In genomic region chr2:171146633-171147032, GRCh38 we compare ENCODE assay signal across 14 cellular contexts. TPM values are rescaled to one million over a fixed set of nuclear protein-coding genes. Genes with fewer than 3 reads are reported as not detected.
DNase-seq lines count a peak whose midpoint lies in the region; ATAC-seq, FAIRE-seq and TF ChIP-seq lines count a peak whose summit lies in the region.
"Had no signal": no experiment of that assay in that cellular context is flagged by ENCODE, and none has a peak within 500 bp of the region (broad histone marks: within the 10 kb centered on the region; RNA-seq: fewer than 3 reads in every experiment).

No MANE protein-coding gene starts in this region.

- H3K4me3 Mint-ChIP-seq in endodermal cell: no peak overlapping the region
- H3K4me3 Mint-ChIP-seq: activated CD4-positive, alpha-beta memory T cell treated with anti-CD3 and anti-CD28 coated beads, Interleukin-2, amount 10 ng/mL, durations not matched to agents 7 days and 5 days; H9; stimulated activated naive CD8-positive, alpha-beta T cell treated with anti-CD3 and anti-CD28 coated beads, Interleukin-15, Interleukin-2, amounts not matched to agents 100 ng/mL and 50 ng/mL, for 24 hours had no signal

- WGBS in endodermal cell (ENCODE audit: insufficient coverage in 1 of 2, insufficient read length in 1 of 2), 2 experiments: 98 to 100% methylated on average over 1 of the region's 1 CpG

- H3K4me2 ChIP-seq in PC-3 (ENCODE audit: low read length) (peak overlapping the region; percentile 5; the same call in 1 of the 2 replicates), parathyroid adenoma (ENCODE audit: low read length) (no peak overlapping the region)

- TF ChIP-seq CTCF in PC-3 (conservative IDR thresholded peaks at IDR 0.05; ENCODE audit: low read depth, low read length) (no peak), endodermal cell (conservative IDR thresholded peaks at IDR 0.05) (no peak), parathyroid adenoma (IDR thresholded peaks at IDR 0.05) (no peak)

- H3K27me3 ChIP-seq in PC-3 (ENCODE audit: low read length) (no peaks in the 10 kb centered on the region), endodermal cell (ENCODE audit: control insufficient read depth, insufficient read depth, low read length, poor library complexity, severe bottlenecking) (no peaks in the 10 kb centered on the region), parathyroid adenoma (ENCODE audit: control insufficient read depth, insufficient read depth, low read length) (no peaks in the 10 kb centered on the region)

- peak overlapping the region; percentile 44 for H3K27ac Mint-ChIP-seq in endodermal cell
- H3K27ac Mint-ChIP-seq: activated CD4-positive, alpha-beta memory T cell treated with anti-CD3 and anti-CD28 coated beads, Interleukin-2, amount 10 ng/mL, durations not matched to agents 7 days and 5 days had no signal

- H3K4me1 Mint-ChIP-seq in endodermal cell: peaks cover 13% of the 10 kb centered on the region

- peaks cover 5% of the 10 kb centered on the region for H3K9me3 Mint-ChIP-seq in endodermal cell
- H3K9me3 Mint-ChIP-seq: activated CD4-positive, alpha-beta memory T cell treated with anti-CD3 and anti-CD28 coated beads, Interleukin-2, amount 10 ng/mL, durations not matched to agents 7 days and 5 days; H9; stimulated activated naive CD8-positive, alpha-beta T cell treated with anti-CD3 and anti-CD28 coated beads, Interleukin-15, Interleukin-2, amounts not matched to agents 100 ng/mL and 50 ng/mL, for 24 hours had no signal

- no peaks in the 10 kb centered on the region for H3K9me2 ChIP-seq in PC-3 (replicated peaks; ENCODE audit: low read length)

- H3K9ac ChIP-seq in PC-3 (ENCODE audit: low read length) (no peak overlapping the region), endodermal cell (ENCODE audit: extremely low read depth, low read length, poor library complexity, severe bottlenecking) (no peak overlapping the region), parathyroid adenoma (no peak overlapping the region)

- H3K4me3 ChIP-seq in PC-3 (ENCODE audit: low read length): no peak overlapping the region
- no peak overlapping the region for H3K4me3 ChIP-seq in endodermal cell (ENCODE audit: low read length)
- no peak overlapping the region for H3K4me3 ChIP-seq in parathyroid adenoma (ENCODE audit: low read depth, low read length)

- CTCF ChIA-PET in PC-3 (lab: Charles Lee): no interaction called here

- no peaks in the 10 kb centered on the region for H3K27me3 Mint-ChIP-seq in endodermal cell (ENCODE audit: insufficient read depth)
- H3K27me3 Mint-ChIP-seq: activated CD4-positive, alpha-beta memory T cell treated with anti-CD3 and anti-CD28 coated beads, Interleukin-2, amount 10 ng/mL, durations not matched to agents 7 days and 5 days; stimulated activated naive CD8-positive, alpha-beta T cell treated with anti-CD3 and anti-CD28 coated beads, Interleukin-15, Interleukin-2, amounts not matched to agents 100 ng/mL and 50 ng/mL, for 24 hours had no signal

- peaks cover 98% of the 10 kb centered on the region for H3K79me2 ChIP-seq in PC-3 (ENCODE audit: low read length)
- H3K79me2 ChIP-seq in parathyroid adenoma: peaks cover 53% of the 10 kb centered on the region

- BruUV-seq in PC-3 (replicated peaks; lab: Mats Ljungman, UMichigan): no TSS peak

- POLR2A ChIA-PET in PC-3 (lab: Charles Lee; ENCODE audit: unreplicated experiment): interaction anchor here (0.6 kb wide), 1 partner anchor 7 kb away, joined by 10 read pairs; no protein-coding TSS in a partner anchor

- FAIRE-seq in GM19239 (lab: Jason Lieb, UNC): peak; percentile 79
- FAIRE-seq: astrocyte had no signal

- H3K9me3 ChIP-seq in PC-3 (ENCODE audit: low read length) (no peaks in the 10 kb centered on the region), endodermal cell (ENCODE audit: control insufficient read depth, low read length) (no peaks in the 10 kb centered on the region), parathyroid adenoma (ENCODE audit: control insufficient read depth, low read length) (no peaks in the 10 kb centered on the region)

- no peaks in the 10 kb centered on the region for H3F3A ChIP-seq in PC-3 (ENCODE audit: low read length, unreplicated experiment)

- intact Hi-C loops in PC-3 (cut with micrococcal nuclease): no loop called here

- peaks cover 15% of the 10 kb centered on the region for H3K36me3 Mint-ChIP-seq in endodermal cell (ENCODE audit: low read depth)

- no peak for ATAC-seq in PC-3
- ATAC-seq in GM21367 (IDR thresholded peaks at IDR 0.05; ENCODE audit: unreplicated experiment): no peak

- H2AFZ ChIP-seq in PC-3 (ENCODE audit: low read length): no peak overlapping the region
- H2AFZ ChIP-seq in parathyroid adenoma: no peak overlapping the region

- H3K4me1 ChIP-seq in PC-3 (ENCODE audit: insufficient read depth, low read length) (peaks cover 17% of the 10 kb centered on the region), endodermal cell (ENCODE audit: control insufficient read depth, insufficient read depth, low read length) (no peaks in the 10 kb centered on the region), parathyroid adenoma (peaks cover 6% of the 10 kb centered on the region)

- peaks cover 57% of the 10 kb centered on the region for H4K20me1 ChIP-seq in PC-3 (ENCODE audit: low read length)

- H3K36me3 ChIP-seq in PC-3 (ENCODE audit: low read depth, low read length) (no peaks in the 10 kb centered on the region), endodermal cell (ENCODE audit: control insufficient read depth, insufficient read depth, low read length) (no peaks in the 10 kb centered on the region), parathyroid adenoma (ENCODE audit: control insufficient read depth, insufficient read depth, low read length) (no peaks in the 10 kb centered on the region)

- H3K27ac ChIP-seq in PC-3 (ENCODE audit: low read length) (no peak overlapping the region), endodermal cell (ENCODE audit: low read depth, low read length) (no peak overlapping the region), parathyroid adenoma (peak overlapping the region; percentile 7)

- DNase-seq in GM19239 (ENCODE audit: insufficient read length, low spot score) (no peak), PC-3 (peak; percentile 10), endodermal cell (no peak), activated gamma-delta T cell treated with Interleukin-2 at 50 U/mL for 16 hours (no peak), NCI-H345 treated with DMSO at 0.1 percent for 48 hours (lab: John Stamatoyannopoulos, UW; ENCODE audit: unreplicated experiment) (no peak)
- DNase-seq: activated CD4-positive, alpha-beta memory T cell treated with anti-CD3 and anti-CD28 coated beads, Interleukin-2, amount 10 ng/mL, durations not matched to agents 7 days and 5 days; DMS79; H9; midbrain; NCI-H146 had no signal

RNA-seq across cellular contexts. Expression of gene TLK1, which starts 14.1 kb away (rescaled TPM):
- total RNA-seq in PC-3 (2014; rRNA removed) (10.1 and 17.6 TPM in 2 replicates), endodermal cell (10 to 100 TPM; 85.4 to 85.8 TPM)
- polyA plus RNA-seq in endodermal cell (2013, experiment 1 of 2): 35.0 TPM
- polyA plus RNA-seq in endodermal cell (2013, experiment 2 of 2): 32.3 TPM
